In the genomic region with DNA sequence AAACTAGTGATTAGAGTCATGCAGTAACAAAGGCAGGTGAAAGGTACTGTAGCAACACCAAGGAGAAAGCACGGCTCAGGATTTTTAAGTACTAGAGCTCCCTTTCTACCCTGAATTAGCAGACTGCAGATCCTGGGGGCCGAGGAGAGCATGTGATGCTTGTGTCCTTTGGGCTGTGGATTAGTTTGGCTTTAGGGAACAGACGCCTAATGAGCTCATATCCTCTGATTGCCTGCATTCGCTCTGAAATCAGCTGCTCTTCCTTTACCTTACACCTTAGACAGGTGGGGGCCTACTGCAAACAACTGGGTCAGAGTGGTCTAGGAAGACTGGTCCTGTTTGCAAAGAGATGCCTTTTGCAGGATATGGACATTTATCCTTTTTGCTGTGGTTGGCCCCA, we compare ENCODE assay signal across 12 cellular contexts. TPM values are rescaled to one million over a fixed set of nuclear protein-coding genes. Genes with fewer than 3 reads are reported as not detected.
"Had no signal": no experiment of that assay in that cellular context is flagged by ENCODE, and none has a peak within 500 bp of the region (broad histone marks: within the 10 kb centered on the region; RNA-seq: fewer than 3 reads in every experiment).

No MANE protein-coding gene starts in this region.

- ATAC-seq: activated naive CD4-positive, alpha-beta T cell treated with anti-CD3 and anti-CD28 coated beads, Interleukin-2, amount 50 U/mL, for 72 hours; gastroesophageal sphincter; sciatic nerve; stimulated activated naive B cell treated with anti-CD40 and anti-IgM and Interleukin-4, amounts not matched to agents 10 μg/mL and 1 μg/mL and 100 μg/mL, for 72 hours had no signal

- H3K27me3 ChIP-seq: gastroesophageal sphincter, transverse colon had no signal

- H3K9me3 ChIP-seq: gastroesophageal sphincter, spleen, transverse colon had no signal

- H3K27ac ChIP-seq: cardiac muscle cell, coronary artery, gastroesophageal sphincter, spleen, transverse colon had no signal

- DNase-seq: aorta; effector memory CD4-positive, alpha-beta T cell; kidney glomerular epithelial cell; spleen; stimulated activated CD4-positive, alpha-beta T cell treated with anti-CD3 and anti-CD28 coated beads, Interleukin-1b, Interleukin-23, amount 100 ng/mL, for 48 hours; stimulated activated naive B cell treated with anti-CD40 and anti-IgM and Interleukin-4, amounts not matched to agents 10 μg/mL and 1 μg/mL and 100 μg/mL, for 72 hours; transverse colon had no signal

- H3K4me3 ChIP-seq: cardiac muscle cell, gastroesophageal sphincter, spleen, transverse colon had no signal

RNA-seq across cellular contexts. Expression of a gene that starts 39.8 kb away (rescaled TPM):
- total RNA-seq: cardiac muscle cell had no signal
